In the genomic region with DNA sequence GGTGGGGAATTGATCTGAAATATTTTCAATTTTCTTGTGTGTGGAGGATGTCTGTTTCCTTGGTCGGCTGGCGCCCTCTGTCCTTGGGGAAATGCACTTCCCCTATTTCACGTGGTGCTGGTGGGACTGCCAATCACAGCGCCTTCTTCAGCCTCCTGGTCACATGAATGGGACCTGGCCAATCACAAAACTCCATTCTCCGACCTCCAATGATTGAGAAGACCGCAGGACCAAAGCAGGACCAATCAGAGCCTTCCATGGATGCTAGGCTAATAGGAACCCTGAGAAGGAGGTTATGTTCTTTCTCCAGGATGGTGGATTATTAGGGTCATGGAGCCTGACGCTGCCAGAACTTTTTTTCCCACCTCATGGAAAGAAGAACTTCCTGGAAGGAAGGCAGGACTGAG, we compare ENCODE assay signal across 9 cellular contexts.
DNase-seq lines count a peak whose midpoint lies in the region; ATAC-seq, FAIRE-seq and TF ChIP-seq lines count a peak whose summit lies in the region.
"Had no signal": no experiment of that assay in that cellular context is flagged by ENCODE, and none has a peak within 500 bp of the region (broad histone marks: within the 10 kb centered on the region; RNA-seq: fewer than 3 reads in every experiment).

No MANE protein-coding gene starts in this region.

- H3K4me3 ChIP-seq in OCI-LY1 (ENCODE audit: low read depth, low read length, poor library complexity, severe bottlenecking): no peak overlapping the region
- H3K4me3 ChIP-seq in endothelial cell of umbilical vein (replicated peaks in 1 of 3; ENCODE audit: insufficient read depth in 1 of 3, low read depth in 1 of 3, low read length in 3 of 3): no peak overlapping the region

- no peaks in the 10 kb centered on the region for H3K9me2 ChIP-seq in OCI-LY1 (ENCODE audit: low read depth, low read length)

- peaks cover 6% of the 10 kb centered on the region for H3K4me1 Mint-ChIP-seq in mesothelial cell of epicardium

- intact Hi-C loops in endothelial cell of umbilical vein (cut with micrococcal nuclease): loop anchor here (1.0 kb wide), 1 partner anchor 346 kb away; no protein-coding TSS in a partner anchor

- H3K4me3 Mint-ChIP-seq in mesothelial cell of epicardium: no peak overlapping the region

- no peaks in the 10 kb centered on the region for H3F3A ChIP-seq in OCI-LY1 (ENCODE audit: insufficient read depth, low read length)

- H4K20me1 ChIP-seq in OCI-LY1 (ENCODE audit: insufficient read depth, low read length): no peaks in the 10 kb centered on the region
- no peaks in the 10 kb centered on the region for H4K20me1 ChIP-seq in endothelial cell of umbilical vein (replicated peaks; ENCODE audit: control insufficient read depth, extremely low read depth, insufficient read depth, low read length)

- CTCF ChIA-PET in endothelial cell of umbilical vein (lab: Charles Lee): interaction anchor here (2.6 kb wide), 1 partner anchor 345 kb away, joined by 13 read pairs; no protein-coding TSS in a partner anchor

- dilution Hi-C loops in endothelial cell of umbilical vein (cut with MboI; ENCODE audit: extremely low pct_ligation_motif_present, low sequenced_read_pairs): no loop called here

- POLR2A ChIA-PET in endothelial cell of umbilical vein (lab: Charles Lee): no interaction called here

- no TSS peak for BruUV-seq in endothelial cell of umbilical vein (replicated peaks; lab: Mats Ljungman, UMichigan)

- H3K9me3 ChIP-seq in OCI-LY1 (ENCODE audit: low read length) (0 out of 2 replicates have a peak, but pooled peaks cover 3% of the 10 kb centered on the region), endothelial cell of umbilical vein (replicated peaks; ENCODE audit: control insufficient read depth, insufficient read depth, low read length) (no peaks in the 10 kb centered on the region)

- H3K27me3 Mint-ChIP-seq in mesothelial cell of epicardium (ENCODE audit: low read depth): peaks cover 3% of the 10 kb centered on the region

- DNase-seq in stimulated activated CD4-positive, alpha-beta T cell treated with anti-CD3 and anti-CD28 coated beads, Interleukin-4, amount 100 ng/mL, for 1 hour: peak; percentile 13
- no peak for DNase-seq in stimulated activated CD4-positive, alpha-beta T cell treated with anti-CD3 and anti-CD28 coated beads, Interleukin-2, amount 100 ng/mL, for 48 hours
- DNase-seq in endothelial cell of umbilical vein (ENCODE audit: low read depth, low spot score): peak; percentile 6
- peak; percentile 61 for DNase-seq in urothelium cell line (ENCODE audit: low spot score)
- DNase-seq in mesothelial cell of epicardium (ENCODE audit: low spot score in 2 of 2, unreplicated experiment in 2 of 2): no peak

- H3K36me3 Mint-ChIP-seq in mesothelial cell of epicardium: no peaks in the 10 kb centered on the region

- peak; percentile 40 for TF ChIP-seq CTCF in OCI-LY1 (IDR thresholded peaks at IDR 0.05; ENCODE audit: low read length)
- peak in 1 of 2 donors; percentile 2 for TF ChIP-seq CTCF in endothelial cell of umbilical vein (IDR thresholded peaks at IDR 0.05; ENCODE audit: extremely low read depth in 1 of 2, insufficient read depth in 1 of 2, low read depth in 1 of 2, low read length in 2 of 2)
- TF ChIP-seq CTCF in mesothelial cell of epicardium (IDR thresholded peaks at IDR 0.05; ENCODE audit: unreplicated experiment): no peak

- H3K27ac ChIP-seq in OCI-LY1 (ENCODE audit: low read depth, low read length, poor library complexity, severe bottlenecking) (no peak overlapping the region), endothelial cell of umbilical vein (ENCODE audit: insufficient read depth, low read depth, low read length) (no peak overlapping the region)

- no peaks in the 10 kb centered on the region for H3K27me3 ChIP-seq in OCI-LY1 (ENCODE audit: insufficient read depth, low read length)
- peaks cover 0 to 2% of the 10 kb centered on the region in 2 experiments for H3K27me3 ChIP-seq in endothelial cell of umbilical vein (ENCODE audit: control insufficient read depth in 2 of 2, insufficient read depth in 2 of 2, low read length in 2 of 2)

- no peak for ATAC-seq in HG03025 (IDR thresholded peaks at IDR 0.05; ENCODE audit: low FRiP score, unreplicated experiment)
- ATAC-seq in HG03432 (IDR thresholded peaks at IDR 0.05; ENCODE audit: unreplicated experiment): no peak

- FAIRE-seq in endothelial cell of umbilical vein (lab: Jason Lieb, UNC): no peak
- FAIRE-seq in urothelium cell line (lab: Jason Lieb, UNC): no peak
- FAIRE-seq: GM12892 had no signal

- no peaks in the 10 kb centered on the region for H3K36me3 ChIP-seq in OCI-LY1 (ENCODE audit: insufficient read depth, low read length)
- no peaks in the 10 kb centered on the region for H3K36me3 ChIP-seq in endothelial cell of umbilical vein (ENCODE audit: control insufficient read depth in 2 of 2, extremely low read depth in 1 of 2, insufficient read depth in 2 of 2, low read length in 2 of 2)

- H3K4me2 ChIP-seq in OCI-LY1 (ENCODE audit: low read length) (no peak overlapping the region), endothelial cell of umbilical vein (ENCODE audit: insufficient read depth, low read length) (no peak overlapping the region)

- H2AFZ ChIP-seq in OCI-LY1 (ENCODE audit: low read length): no peak overlapping the region
- H2AFZ ChIP-seq in endothelial cell of umbilical vein (ENCODE audit: low read depth, low read length): no peak overlapping the region

- no peaks in the 10 kb centered on the region for H3K4me1 ChIP-seq in OCI-LY1 (ENCODE audit: insufficient read depth, low read length, severe bottlenecking)
- no peaks in the 10 kb centered on the region for H3K4me1 ChIP-seq in endothelial cell of umbilical vein (ENCODE audit: control insufficient read depth, extremely low read depth, insufficient read depth, low read length)

- H3K9ac ChIP-seq in OCI-LY1 (ENCODE audit: low read length) (no peak overlapping the region), endothelial cell of umbilical vein (replicated peaks; ENCODE audit: extremely low read depth, insufficient read depth, low read length) (no peak overlapping the region)

- H3K27ac Mint-ChIP-seq in mesothelial cell of epicardium: no peak overlapping the region

- TF ChIP-seq POLR2A in endothelial cell of umbilical vein (IDR thresholded peaks at IDR 0.05; ENCODE audit: low read depth, low read length): no peak

- peaks cover 9% of the 10 kb centered on the region for H3K9me3 Mint-ChIP-seq in mesothelial cell of epicardium

- no peaks in the 10 kb centered on the region for H3K9me1 ChIP-seq in endothelial cell of umbilical vein (replicated peaks; ENCODE audit: control insufficient read depth, extremely low read depth, insufficient read depth, low read length)

- H3K79me2 ChIP-seq in OCI-LY1 (ENCODE audit: insufficient read depth, low read length) (no peaks in the 10 kb centered on the region), endothelial cell of umbilical vein (ENCODE audit: control insufficient read depth, insufficient read depth, low read length) (no peaks in the 10 kb centered on the region)

TF ChIP-seq in endothelial cell of umbilical vein, 7 proteins besides CTCF, POLR2A, EP300 and RAD21:
- TF ChIP-seq JUN (IDR thresholded peaks at IDR 0.05; ENCODE audit: borderline replicate concordance, insufficient read depth, insufficient read length, low read depth) (no peak), GATA2 (IDR thresholded peaks at IDR 0.05; ENCODE audit: insufficient read depth, insufficient read length, low read depth, low read length) (no peak), EZH2 (IDR thresholded peaks at IDR 0.05; ENCODE audit: borderline replicate concordance, low read depth, low read length, severe bottlenecking) (no peak), MYC (IDR thresholded peaks at IDR 0.05; ENCODE audit: low read depth, low read length) (no peak), POLR2AphosphoS5 (IDR thresholded peaks at IDR 0.05; ENCODE audit: insufficient read depth, low read depth, low read length) (no peak)
- TF ChIP-seq, protein P1, sequence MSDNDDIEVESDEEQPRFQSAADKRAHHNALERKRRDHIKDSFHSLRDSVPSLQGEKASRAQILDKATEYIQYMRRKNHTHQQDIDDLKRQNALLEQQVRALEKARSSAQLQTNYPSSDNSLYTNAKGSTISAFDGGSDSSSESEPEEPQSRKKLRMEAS (IDR thresholded peaks at IDR 0.05; ENCODE audit: insufficient read depth, insufficient read length): no peak

Comparison
In these comparisons a context has a peak if more than half of its experiments do, and no peak if none do; other contexts are left out.
1. DNase-seq: peak in stimulated activated CD4-positive, alpha-beta T cell treated with anti-CD3 and anti-CD28 coated beads, Interleukin-4, amount 100 ng/mL, for 1 hour (single experiment), endothelial cell of umbilical vein (single experiment) and urothelium cell line (single experiment); none in stimulated activated CD4-positive, alpha-beta T cell treated with anti-CD3 and anti-CD28 coated beads, Interleukin-2, amount 100 ng/mL, for 48 hours (0 of 2) and mesothelial cell of epicardium (0 of 2).